In genomic region chr4:87620491-87620890, GRCh38 we compare ENCODE assay signal across 31 cellular contexts. TPM values are rescaled to one million over a fixed set of nuclear protein-coding genes. Genes with fewer than 3 reads are reported as not detected.
DNase-seq lines count a peak whose midpoint lies in the region; ATAC-seq and TF ChIP-seq lines count a peak whose summit lies in the region.
"Had no signal": no experiment of that assay in that cellular context is flagged by ENCODE, and none has a peak within 500 bp of the region (broad histone marks: within the 10 kb centered on the region; RNA-seq: fewer than 3 reads in every experiment).

No MANE protein-coding gene starts in this region.

- ATAC-seq in right cardiac atrium = peak; percentile 86 to 97
- peak; percentile 90 to 93 for ATAC-seq in gastrocnemius medialis
- no peak for ATAC-seq in HG03432 (IDR thresholded peaks at IDR 0.05; ENCODE audit: unreplicated experiment)
- ATAC-seq: activated naive CD4-positive, alpha-beta T cell treated with anti-CD3 and anti-CD28 coated beads, Interleukin-2, amount 50 U/mL, for 72 hours; GM12878; HepG2; mucosa of descending colon had no signal

- H3K4me1 ChIP-seq in esophagus squamous epithelium = no peaks in the 10 kb centered on the region
- no peaks in the 10 kb centered on the region for H3K4me1 ChIP-seq in right cardiac atrium (ENCODE audit: control insufficient read depth, insufficient read depth, low read length)
- peaks cover 0 to 7% of the 10 kb centered on the region in 2 donors for H3K4me1 ChIP-seq in gastrocnemius medialis
- H3K4me1 ChIP-seq in uterus = no peaks in the 10 kb centered on the region

- DNase-seq in esophagus squamous epithelium (lab: John Stamatoyannopoulos, UW) = no peak
- no peak for DNase-seq in right cardiac atrium
- no peak for DNase-seq in gastrocnemius medialis
- DNase-seq in uterus = no peak
- DNase-seq in NK-92 treated with Interleukin-12 subunit alpha and Interleukin-12 subunit beta, amount 100 ng/mL, for 24 hours (lab: John Stamatoyannopoulos, UW) = no peak
- no peak for DNase-seq in CD1c-positive myeloid dendritic cell (ENCODE audit: extremely low spot score)
- DNase-seq in NCI-H2107 (lab: John Stamatoyannopoulos, UW) = no peak
- DNase-seq: activated CD4-positive, alpha-beta T cell treated with anti-CD3 and anti-CD28 coated beads, Interleukin-2, amount 10 ng/mL, durations not matched to agents 24 days and 14 days; cerebellar nuclear complex; mucosa of descending colon; NCI-H1694 treated with DMSO at 0.1 percent for 48 hours; NCI-H226; SK-N-SH; stimulated activated CD4-positive, alpha-beta T cell treated with anti-CD3 and anti-CD28 coated beads, Interleukin-2, amount 100 ng/mL, for 24 hours had no signal

- H3K4me3 ChIP-seq in esophagus squamous epithelium (no peak overlapping the region), right cardiac atrium (ENCODE audit: low read length) (no peak overlapping the region), gastrocnemius medialis (peak overlapping the region in 2 of 4 donors; percentile 8 to 18), uterus (no peak overlapping the region)
- H3K4me3 ChIP-seq: GM12878, mucosa of descending colon, smooth muscle cell had no signal

- H3K9me3 ChIP-seq in esophagus squamous epithelium (no peaks in the 10 kb centered on the region), right cardiac atrium (ENCODE audit: control insufficient read depth, low read length) (no peaks in the 10 kb centered on the region), gastrocnemius medialis (no peaks in the 10 kb centered on the region), uterus (no peaks in the 10 kb centered on the region)
- H3K9me3 ChIP-seq: mucosa of descending colon, SK-N-SH had no signal

- intact Hi-C loops in esophagus squamous epithelium (cut with DNase I) (no loop called here), right cardiac atrium (cut with DNase I) (no loop called here), gastrocnemius medialis (cut with DNase I; ENCODE audit: low total_unique reads) (no loop called here), uterus (cut with DNase I; ENCODE audit: low total_unique reads) (no loop called here)

- no peak for TF ChIP-seq CTCF in esophagus squamous epithelium (IDR thresholded peaks at IDR 0.05)
- TF ChIP-seq CTCF in gastrocnemius medialis (IDR thresholded peaks at IDR 0.05 in 4 of 5, conservative IDR thresholded peaks at IDR 0.05 in 1 of 5) = no peak
- no peak for TF ChIP-seq CTCF in uterus (IDR thresholded peaks at IDR 0.05)

- in situ Hi-C loops in gastrocnemius medialis (cut with MboI; ENCODE audit: low sequenced_read_pairs in 4 of 4) = no loop called here

- no peaks in the 10 kb centered on the region for H3K27me3 ChIP-seq in esophagus squamous epithelium
- no peaks in the 10 kb centered on the region for H3K27me3 ChIP-seq in right cardiac atrium (ENCODE audit: control insufficient read depth, insufficient read depth)
- H3K27me3 ChIP-seq in gastrocnemius medialis = no peaks in the 10 kb centered on the region
- H3K27me3 ChIP-seq in uterus = no peaks in the 10 kb centered on the region

- no peaks in the 10 kb centered on the region for H3K36me3 ChIP-seq in esophagus squamous epithelium
- no peaks in the 10 kb centered on the region for H3K36me3 ChIP-seq in gastrocnemius medialis
- H3K36me3 ChIP-seq in uterus = no peaks in the 10 kb centered on the region

- H3K27ac ChIP-seq in esophagus squamous epithelium = peak overlapping the region in 3 of 4 donors; percentile 49 to 62 (median 50)
- no peak overlapping the region for H3K27ac ChIP-seq in right cardiac atrium (ENCODE audit: low read length)
- peak overlapping the region; percentile 60 to 78 (median 64) for H3K27ac ChIP-seq in gastrocnemius medialis
- peak overlapping the region; percentile 56 to 63 for H3K27ac ChIP-seq in uterus
- H3K27ac ChIP-seq: C4-2B, VCaP had no signal

- TF ChIP-seq POLR2A in esophagus squamous epithelium (IDR thresholded peaks at IDR 0.05) (no peak), gastrocnemius medialis (IDR thresholded peaks at IDR 0.05) (peak in 1 of 2 donors; percentile 32), uterus (IDR thresholded peaks at IDR 0.05) (no peak)

RNA-seq across cellular contexts. Expression of gene DSPP, which starts 12.2 kb away (rescaled TPM):
- total RNA-seq in esophagus squamous epithelium (under 1 TPM in 1 of 4 donors, not detected in 3; 0.09 TPM), right cardiac atrium (not detected), gastrocnemius medialis (not detected), uterus (not detected)
- not detected for polyA plus RNA-seq in right cardiac atrium
- total RNA-seq: activated CD4-positive, alpha-beta T cell treated with anti-CD3 and anti-CD28 coated beads, Interleukin-2, amount 10 ng/mL, durations not matched to agents 24 days and 14 days; activated naive CD4-positive, alpha-beta T cell treated with anti-CD3 and anti-CD28 coated beads, Interleukin-2, amount 50 U/mL, for 72 hours; activated T-helper 1 cell treated with anti-CD3 and anti-CD28 coated beads, Interleukin-12 subunit alpha, Interleukin-12 subunit beta, Interleukin-2, Interleukin-4 antibody, amounts not matched to agents 30 ng/mL and 10 ng/mL and 1 ng/mL, durations not matched to agents 14 hours and 24 hours and 36 hours; Daoy; fibroblast of villous mesenchyme; GM12878; HepG2; LHCN-M2; lower leg skin; mucosa of descending colon; neural crest cell; posterior vena cava; RPMI7951; smooth muscle cell; subcutaneous adipose tissue; T-helper 2 cell treated with Interferon-gamma antibody and Interleukin-4, amounts not matched to agents 100 ng/mL and 5 ng/mL, for 36 hours had no signal
- polyA plus RNA-seq: GM12878, HepG2, SK-N-SH, smooth muscle cell had no signal

RNA-seq across cellular contexts. Expression of gene DMP1, which starts 29.6 kb away (rescaled TPM):
- total RNA-seq in esophagus squamous epithelium (not detected), right cardiac atrium (not detected), gastrocnemius medialis (under 1 TPM in 1 of 4 donors, not detected in 3; 0.11 TPM), uterus (not detected)
- not detected for polyA plus RNA-seq in right cardiac atrium
- total RNA-seq: activated CD4-positive, alpha-beta T cell treated with anti-CD3 and anti-CD28 coated beads, Interleukin-2, amount 10 ng/mL, durations not matched to agents 24 days and 14 days; activated naive CD4-positive, alpha-beta T cell treated with anti-CD3 and anti-CD28 coated beads, Interleukin-2, amount 50 U/mL, for 72 hours; activated T-helper 1 cell treated with anti-CD3 and anti-CD28 coated beads, Interleukin-12 subunit alpha, Interleukin-12 subunit beta, Interleukin-2, Interleukin-4 antibody, amounts not matched to agents 30 ng/mL and 10 ng/mL and 1 ng/mL, durations not matched to agents 14 hours and 24 hours and 36 hours; Daoy; fibroblast of villous mesenchyme; GM12878; HepG2; LHCN-M2; lower leg skin; mucosa of descending colon; neural crest cell; posterior vena cava; RPMI7951; smooth muscle cell; subcutaneous adipose tissue; T-helper 2 cell treated with Interferon-gamma antibody and Interleukin-4, amounts not matched to agents 100 ng/mL and 5 ng/mL, for 36 hours had no signal
- polyA plus RNA-seq: GM12878, HepG2, SK-N-SH, smooth muscle cell had no signal
